ENCODE assay signal across 8 cellular contexts in genomic region chr10:86966008-86966654, GRCh38. TPM values are rescaled to one million over a fixed set of nuclear protein-coding genes. Genes with fewer than 3 reads are reported as not detected.
DNase-seq lines count a peak whose midpoint lies in the region; ATAC-seq and TF ChIP-seq lines count a peak whose summit lies in the region.

No MANE protein-coding gene starts in this region.

- peaks cover 0 to 7% (median 0%) of the 10 kb centered on the region in 7 donors for H3K9me3 Mint-ChIP-seq in CD14-positive monocyte
- no peaks in the 10 kb centered on the region for H3K9me3 Mint-ChIP-seq in activated naive CD4-positive, alpha-beta T cell treated with anti-CD3 and anti-CD28 coated beads, Interleukin-2, amount 50 U/mL, for 72 hours
- H3K9me3 Mint-ChIP-seq in natural killer cell: no peaks in the 10 kb centered on the region

- TF ChIP-seq CTCF in CD14-positive monocyte (IDR thresholded peaks at IDR 0.05) (no peak), natural killer cell (IDR thresholded peaks at IDR 0.05) (no peak)

- ATAC-seq in GM19438 (IDR thresholded peaks at IDR 0.05; ENCODE audit: low read depth, unreplicated experiment): peak; percentile 42
- peak; percentile 1 to 15 for ATAC-seq in activated naive CD4-positive, alpha-beta T cell treated with anti-CD3 and anti-CD28 coated beads, Interleukin-2, amount 50 U/mL, for 72 hours
- no peak for ATAC-seq in natural killer cell
- ATAC-seq in HG02884 (IDR thresholded peaks at IDR 0.05; ENCODE audit: unreplicated experiment): no peak

- peaks cover 37 to 62% (median 45%) of the 10 kb centered on the region in 3 donors for H3K27me3 Mint-ChIP-seq in CD14-positive monocyte (ENCODE audit: low read depth in 3 of 3)
- no peaks in the 10 kb centered on the region for H3K27me3 Mint-ChIP-seq in natural killer cell (ENCODE audit: low read depth in 2 of 2)

- H3K27ac Mint-ChIP-seq in CD14-positive monocyte: peak overlapping the region in 5 of 7 donors; percentile 9 to 66 (median 54)
- H3K27ac Mint-ChIP-seq in activated naive CD4-positive, alpha-beta T cell treated with anti-CD3 and anti-CD28 coated beads, Interleukin-2, amount 50 U/mL, for 72 hours: peak overlapping the region; percentile 31 to 81
- peak overlapping the region in 1 of 2 donors; percentile 53 for H3K27ac Mint-ChIP-seq in natural killer cell

- peaks cover 37% of the 10 kb centered on the region for H3K4me1 Mint-ChIP-seq in CD14-positive monocyte
- peaks cover 10 to 29% of the 10 kb centered on the region in 2 donors for H3K4me1 Mint-ChIP-seq in natural killer cell

- H3K4me3 Mint-ChIP-seq in CD14-positive monocyte (peak overlapping the region; percentile 66 to 82), natural killer cell (peak overlapping the region; percentile 49)

- peaks cover 0 to 4% of the 10 kb centered on the region in 2 donors for H3K36me3 Mint-ChIP-seq in CD14-positive monocyte
- no peaks in the 10 kb centered on the region for H3K36me3 Mint-ChIP-seq in activated naive CD4-positive, alpha-beta T cell treated with anti-CD3 and anti-CD28 coated beads, Interleukin-2, amount 50 U/mL, for 72 hours
- no peaks in the 10 kb centered on the region for H3K36me3 Mint-ChIP-seq in natural killer cell

- no peak for DNase-seq in CD14-positive monocyte (ENCODE audit: low spot score)
- DNase-seq in activated naive CD4-positive, alpha-beta T cell treated with anti-CD3 and anti-CD28 coated beads, Interleukin-2, amount 50 U/mL, for 72 hours (ENCODE audit: low spot score in 2 of 2): no peak
- DNase-seq in natural killer cell: no peak
- no peak for DNase-seq in NCI-H146 (lab: John Stamatoyannopoulos, UW)
- no peak for DNase-seq in stimulated activated naive CD4-positive, alpha-beta T cell treated with Interleukin-2 at 50 U/mL for 16 hours (lab: John Stamatoyannopoulos, UW)
- DNase-seq in iPS-NIHi11 (ENCODE audit: low spot score): no peak

- intact Hi-C loops in CD14-positive monocyte (cut with micrococcal nuclease) (no loop called here), natural killer cell (cut with micrococcal nuclease) (loop anchor here (1.0 kb wide), 1 partner anchor 27 kb away; no protein-coding TSS in a partner anchor)

RNA-seq across cellular contexts. Expression of gene ADIRF, which starts 2.2 kb away (rescaled TPM):
- polyA plus RNA-seq in CD14-positive monocyte: not detected
- not detected for total RNA-seq in activated naive CD4-positive, alpha-beta T cell treated with anti-CD3 and anti-CD28 coated beads, Interleukin-2, amount 50 U/mL, for 72 hours
- not detected for total RNA-seq in natural killer cell

RNA-seq across cellular contexts. Expression of gene SNCG, which starts 7.7 kb away (rescaled TPM):
- not detected for polyA plus RNA-seq in CD14-positive monocyte
- total RNA-seq in activated naive CD4-positive, alpha-beta T cell treated with anti-CD3 and anti-CD28 coated beads, Interleukin-2, amount 50 U/mL, for 72 hours: 1 to 10 TPM in 1 of 2 donors, not detected in 1; 1.7 TPM
- total RNA-seq in natural killer cell: not detected

RNA-seq across cellular contexts. Expression of gene MMRN2, which starts 8.7 kb away (rescaled TPM):
- polyA plus RNA-seq in CD14-positive monocyte: under 1 TPM in 1 of 2 donors, not detected in 1; 0.07 TPM
- not detected for total RNA-seq in activated naive CD4-positive, alpha-beta T cell treated with anti-CD3 and anti-CD28 coated beads, Interleukin-2, amount 50 U/mL, for 72 hours
- 1 to 10 TPM in 1 of 3 donors, not detected in 2; 1.3 TPM for total RNA-seq in natural killer cell

RNA-seq across cellular contexts. Expression of gene FAM25A, which starts 54.0 kb away (rescaled TPM):
- not detected for polyA plus RNA-seq in CD14-positive monocyte
- total RNA-seq in activated naive CD4-positive, alpha-beta T cell treated with anti-CD3 and anti-CD28 coated beads, Interleukin-2, amount 50 U/mL, for 72 hours: not detected
- total RNA-seq in natural killer cell: not detected

Comparison
In these comparisons a context has a peak if more than half of its experiments do, and no peak if none do; other contexts are left out.
1. ATAC-seq: peak in GM19438 (single experiment) and activated naive CD4-positive, alpha-beta T cell treated with anti-CD3 and anti-CD28 coated beads, Interleukin-2, amount 50 U/mL, for 72 hours (2 of 2); none in natural killer cell (0 of 3) and HG02884 (single experiment).